In the genomic region with DNA sequence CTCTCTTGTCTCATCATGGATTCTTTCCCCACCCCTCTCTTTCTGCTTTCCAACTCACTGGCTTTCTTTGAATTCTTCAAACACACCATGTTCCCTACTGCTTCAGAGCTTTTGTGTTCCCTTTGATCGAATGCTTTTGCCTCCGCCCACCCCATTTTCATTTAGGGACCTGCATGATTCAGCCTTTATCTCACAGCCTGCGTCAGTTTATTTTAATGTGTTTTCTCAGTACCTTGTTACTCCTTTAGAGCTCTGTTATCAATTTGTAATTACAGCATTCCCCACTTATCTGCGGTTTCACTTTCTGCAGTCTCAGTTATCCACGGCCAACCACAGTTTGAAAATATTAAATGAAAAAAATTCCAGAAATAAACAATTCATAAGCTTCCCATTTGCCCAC, we compare ENCODE assay signal across 21 cellular contexts.
A peak's percentile ranks its signal among the peaks of the same experiment; 100 is the strongest.
DNase-seq lines count a peak whose midpoint lies in the region; ATAC-seq and TF ChIP-seq lines count a peak whose summit lies in the region.
"Had no signal": no experiment of that assay in that cellular context is flagged by ENCODE, and none has a peak within 500 bp of the region (broad histone marks: within the 10 kb centered on the region; RNA-seq: fewer than 3 reads in every experiment).

No MANE protein-coding gene starts in this region.

- H4K20me1 ChIP-seq in neural progenitor cell (ENCODE audit: low read depth), result no peaks in the 10 kb centered on the region

- H3K9me3 ChIP-seq in neural progenitor cell (ENCODE audit: low read depth), result no peaks in the 10 kb centered on the region
- H3K9me3 ChIP-seq: body of pancreas, lower lobe of right lung had no signal

- TF ChIP-seq CTCF in choroid plexus epithelial cell (conservative IDR thresholded peaks at IDR 0.05; ENCODE audit: low read depth, low read length) (no peak), neural progenitor cell (IDR thresholded peaks at IDR 0.05) (no peak)

- H3F3A ChIP-seq in neural progenitor cell (ENCODE audit: low read depth), result no peaks in the 10 kb centered on the region

- H3K9ac ChIP-seq in neural progenitor cell, result no peak overlapping the region

- no peaks in the 10 kb centered on the region for H3K79me2 ChIP-seq in neural progenitor cell (ENCODE audit: low read depth)

- peak overlapping the region; percentile 20 for H2AFZ ChIP-seq in neural progenitor cell (replicated peaks)

- DNase-seq in ELF-1 (ENCODE audit: low read depth, low spot score), result peak; percentile 62
- DNase-seq in NCI-H69 (lab: John Stamatoyannopoulos, UW), result peak; percentile 80
- DNase-seq in choroid plexus epithelial cell (ENCODE audit: low read depth), result peak; percentile 46
- DNase-seq in neural progenitor cell (ENCODE audit: low spot score), result peak; percentile 55
- DNase-seq: activated naive CD4-positive, alpha-beta T cell treated with Interleukin-2 at 50 U/mL for 16 hours; activated T-cell treated with anti-CD3 and anti-CD28 coated beads for 4 hours; body of pancreas; CD4-positive, alpha-beta memory T cell; DMS79; immature natural killer cell; KG1; lower lobe of right lung; posterior cingulate gyrus; stimulated activated CD4-positive, alpha-beta T cell treated with anti-CD3 and anti-CD28 coated beads, Interleukin-4, amount 100 ng/mL, for 24 hours; SW 1271 had no signal

- peak overlapping the region; percentile 38 for H3K27ac Mint-ChIP-seq in neural progenitor cell
- H3K27ac Mint-ChIP-seq: CD4-positive, alpha-beta memory T cell; immature natural killer cell had no signal

- no peaks in the 10 kb centered on the region for H3K36me3 Mint-ChIP-seq in neural progenitor cell
- H3K36me3 Mint-ChIP-seq: CD4-positive, alpha-beta memory T cell had no signal

- no peaks in the 10 kb centered on the region for H3K9me3 Mint-ChIP-seq in neural progenitor cell

- ATAC-seq in GM18520 (IDR thresholded peaks at IDR 0.05; ENCODE audit: unreplicated experiment) (no peak), GM19023 (IDR thresholded peaks at IDR 0.05; ENCODE audit: unreplicated experiment) (no peak), HG03460 (IDR thresholded peaks at IDR 0.05; ENCODE audit: unreplicated experiment) (no peak)
- no peak for ATAC-seq in activated CD4-positive, CD25-positive, alpha-beta regulatory T cell treated with anti-CD3 and anti-CD28 coated beads, Interleukin-2, amount 50 U/mL, for 24 hours
- ATAC-seq: body of pancreas, lower lobe of right lung had no signal

- peaks cover 14% of the 10 kb centered on the region for H3K4me1 Mint-ChIP-seq in neural progenitor cell
- H3K4me1 Mint-ChIP-seq: CD4-positive, alpha-beta memory T cell; immature natural killer cell had no signal

- H3K4me1 ChIP-seq in neural progenitor cell, result peaks cover 12% of the 10 kb centered on the region
- H3K4me1 ChIP-seq: body of pancreas, lower lobe of right lung had no signal

- H3K27ac ChIP-seq in neural progenitor cell, result no peak overlapping the region
- H3K27ac ChIP-seq: body of pancreas, lower lobe of right lung, RWPE1, skin epidermis had no signal

- H3K4me2 ChIP-seq in neural progenitor cell, result peak overlapping the region; percentile 59

- H3K4me3 ChIP-seq in choroid plexus epithelial cell (ENCODE audit: low read depth, low read length) (peak overlapping the region; percentile 34), neural progenitor cell (no peak overlapping the region)
- H3K4me3 ChIP-seq: body of pancreas, lower lobe of right lung, skin epidermis had no signal

- H3K27me3 Mint-ChIP-seq in neural progenitor cell (ENCODE audit: insufficient read depth, low read depth), result peaks cover 4% of the 10 kb centered on the region

- H3K4me3 Mint-ChIP-seq in neural progenitor cell, result peak overlapping the region; percentile 37
- H3K4me3 Mint-ChIP-seq: CD4-positive, alpha-beta memory T cell; immature natural killer cell had no signal

- peaks cover 9% of the 10 kb centered on the region for H3K27me3 ChIP-seq in neural progenitor cell
- H3K27me3 ChIP-seq: body of pancreas had no signal

- H3K36me3 ChIP-seq in neural progenitor cell, result no peaks in the 10 kb centered on the region
- H3K36me3 ChIP-seq: lower lobe of right lung had no signal
